Comparison of ENCODE assay signal across 1 cellular context in genomic region chr11:86067230-86068137, GRCh38.
TF ChIP-seq lines count a peak whose summit lies in the region.

No MANE protein-coding gene starts in this region.

TF ChIP-seq in HCT116, 20 proteins besides CTCF, POLR2A, EP300 and RAD21 (continued from another document):
- no peak for TF ChIP-seq ZBTB33 (IDR thresholded peaks at IDR 0.05; ENCODE audit: extremely low read depth, insufficient replicate concordance, low read length)
- no peak for TF ChIP-seq SIN3A (IDR thresholded peaks at IDR 0.05; ENCODE audit: low read depth)
- TF ChIP-seq SRF (IDR thresholded peaks at IDR 0.05; ENCODE audit: low read depth) = no peak
- TF ChIP-seq ELF1 (IDR thresholded peaks at IDR 0.05; ENCODE audit: borderline replicate concordance, low read depth) = no peak
- TF ChIP-seq TCF7L2 (IDR thresholded peaks at IDR 0.05; ENCODE audit: borderline replicate concordance, extremely low read depth, insufficient read depth, insufficient read length) = no peak
